8 cellular contexts compared by ENCODE assay signal in the genomic region with DNA sequence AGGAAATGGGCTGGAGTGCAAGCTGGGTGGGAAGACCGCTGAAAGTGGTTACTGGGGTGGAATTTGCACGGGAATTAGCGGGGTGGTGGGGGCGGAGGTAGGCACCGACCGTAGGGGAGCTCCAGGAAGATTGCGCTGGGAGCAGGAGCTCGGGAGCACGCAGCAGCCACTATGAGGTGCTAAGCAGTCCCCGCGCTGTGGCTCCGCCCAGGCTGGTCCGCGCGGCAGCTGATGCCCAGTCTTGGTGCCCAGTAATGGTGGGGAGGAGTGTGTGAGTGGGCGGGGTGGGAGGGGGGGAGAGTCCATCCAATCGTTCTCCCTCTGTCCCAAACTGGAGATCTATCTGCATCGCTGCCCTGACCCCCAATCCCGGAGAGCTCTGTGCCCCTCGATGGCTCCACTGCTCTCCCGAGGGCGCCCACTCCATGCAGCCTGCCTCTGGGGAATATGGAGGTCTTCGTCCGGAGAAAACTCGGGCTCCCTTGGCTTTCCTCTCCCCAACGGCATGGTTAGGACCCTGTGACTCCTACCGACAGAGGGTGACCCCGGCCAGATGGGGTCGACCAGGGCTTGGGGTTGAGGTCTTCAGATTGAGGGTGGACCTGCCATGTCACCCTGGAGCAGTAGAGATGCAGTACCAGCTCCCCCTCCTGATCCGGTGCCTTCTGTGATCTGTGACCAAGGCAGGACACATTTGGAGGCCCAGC. TPM values are rescaled to one million over a fixed set of nuclear protein-coding genes. Genes with fewer than 3 reads are reported as not detected.
DNase-seq lines count a peak whose midpoint lies in the region; ATAC-seq, FAIRE-seq and TF ChIP-seq lines count a peak whose summit lies in the region.

No MANE protein-coding gene starts in this region.

- in situ Hi-C loops in IMR-90 (cut with MboI; ENCODE audit: low sequenced_read_pairs) (no loop called here), GM12878 (cut with MboI) (loop anchor here (5.0 kb wide), 1 partner anchor 65 kb away; no protein-coding TSS in a partner anchor)

- H3K27ac ChIP-seq in IMR-90 (ENCODE audit: insufficient read depth, low read length) (no peak overlapping the region), GM12878 (ENCODE audit: control insufficient read depth, insufficient read depth) (no peak overlapping the region)

- WGBS in IMR-90 (ENCODE audit: extremely low coverage in 2 of 2, insufficient read length in 1 of 2), 2 experiments, result 26% methylated on average over 9 of the region's 30 CpGs; no CpG with 5 or more reads in 1 of the 2 experiments
- WGBS in GM12878 (ENCODE audit: insufficient coverage, insufficient replicate concordance, low lambda C conversion rate, missing lambda C conversion rate), result 83% methylated on average over 24 of the region's 30 CpGs

- peak overlapping the region; percentile 86 for H2AFZ ChIP-seq in IMR-90 (replicated peaks; ENCODE audit: low read length, poor library complexity)
- H2AFZ ChIP-seq in GM12878 (ENCODE audit: control insufficient read depth, low read depth, low read length), result no peak overlapping the region

- CTCF ChIA-PET in IMR-90 (lab: Yijun Ruan, JAX) (interaction anchor here (0.6 to 3.7 kb wide), 10 partner anchors 10 to 399 kb away, joined by 3 to 38 read pairs (median 4); a partner anchor contains a TSS), GM12878 (lab: Yijun Ruan, JAX) (interaction anchor here (1.0 to 19.4 kb wide), 22 partner anchors 11 to 463 kb away, joined by 3 to 685 read pairs (median 9); a partner anchor contains a TSS)

- peak overlapping the region; percentile 14 for H3K27ac Mint-ChIP-seq in stimulated activated naive B cell treated with anti-CD40 and anti-IgM and Interleukin-4, amounts not matched to agents 10 μg/mL and 1 μg/mL and 100 μg/mL, for 72 hours
- no peak overlapping the region for H3K27ac Mint-ChIP-seq in glutamatergic neuron (ENCODE audit: unreplicated experiment)

- H3K4me3 ChIP-seq in IMR-90 (ENCODE audit: insufficient read depth, low read depth, low read length) (no peak overlapping the region), GM12878 (no peak overlapping the region)

- no peak overlapping the region for H2BK5ac ChIP-seq in IMR-90 (ENCODE audit: low read depth, low read length, poor library complexity, severe bottlenecking)

- TF ChIP-seq RAD21 in IMR-90 (IDR thresholded peaks at IDR 0.05; ENCODE audit: low read length) (no peak), GM12878 (IDR thresholded peaks at IDR 0.05; ENCODE audit: insufficient read depth, low read depth, low read length) (no peak)

- peaks cover 42 to 66% of the 10 kb centered on the region in 2 donors for H3K4me1 Mint-ChIP-seq in stimulated activated naive B cell treated with anti-CD40 and anti-IgM and Interleukin-4, amounts not matched to agents 10 μg/mL and 1 μg/mL and 100 μg/mL, for 72 hours
- no peaks in the 10 kb centered on the region for H3K4me1 Mint-ChIP-seq in glutamatergic neuron (ENCODE audit: low read depth, unreplicated experiment)

- H4K20me1 ChIP-seq in IMR-90 (ENCODE audit: insufficient read depth, low read length), result no peaks in the 10 kb centered on the region
- H4K20me1 ChIP-seq in GM12878 (ENCODE audit: control insufficient read depth, insufficient read depth), result no peaks in the 10 kb centered on the region

- peaks cover 19 to 42% of the 10 kb centered on the region in 2 donors for H3K36me3 Mint-ChIP-seq in stimulated activated naive B cell treated with anti-CD40 and anti-IgM and Interleukin-4, amounts not matched to agents 10 μg/mL and 1 μg/mL and 100 μg/mL, for 72 hours
- H3K36me3 Mint-ChIP-seq in glutamatergic neuron (ENCODE audit: unreplicated experiment), result no peaks in the 10 kb centered on the region

- H3K36me3 ChIP-seq in IMR-90 (ENCODE audit: control insufficient read depth, insufficient read depth, low read length) (peaks cover 3% of the 10 kb centered on the region), GM12878 (ENCODE audit: control insufficient read depth in 2 of 2, insufficient read depth in 2 of 2, low read length in 1 of 2) (no peaks in the 10 kb centered on the region)

- H3K79me2 ChIP-seq in GM12878 (ENCODE audit: control insufficient read depth, insufficient read depth, low read length), result no peaks in the 10 kb centered on the region

- H3K9ac ChIP-seq in IMR-90 (ENCODE audit: low read depth, low read length) (no peak overlapping the region), GM12878 (ENCODE audit: control insufficient read depth, insufficient read depth, low read length) (no peak overlapping the region)

- no peaks in the 10 kb centered on the region; the same call in 1 of the 2 replicates for H3K4me1 ChIP-seq in IMR-90 (ENCODE audit: control insufficient read depth, insufficient read depth, low read length)
- H3K4me1 ChIP-seq in GM12878 (ENCODE audit: control insufficient read depth, insufficient read depth, low read length), result peaks cover 22% of the 10 kb centered on the region

- H3K9me1 ChIP-seq in IMR-90 (ENCODE audit: insufficient read depth, low read length), result no peaks in the 10 kb centered on the region

- no peak overlapping the region for H3K23ac ChIP-seq in IMR-90 (ENCODE audit: low read depth, low read length)

- peak overlapping the region; percentile 14; the same call in 1 of the 2 replicates for H3K4me2 ChIP-seq in IMR-90 (ENCODE audit: low read depth, low read length)
- peak overlapping the region; percentile 89; the same call in 1 of the 2 replicates for H3K4me2 ChIP-seq in GM12878 (ENCODE audit: control insufficient read depth, insufficient read depth)

- no peak overlapping the region for H3K56ac ChIP-seq in IMR-90 (ENCODE audit: extremely low read depth, insufficient read depth, low read length)

- H3K27me3 Mint-ChIP-seq in stimulated activated naive B cell treated with anti-CD40 and anti-IgM and Interleukin-4, amounts not matched to agents 10 μg/mL and 1 μg/mL and 100 μg/mL, for 72 hours, result no peaks in the 10 kb centered on the region
- H3K27me3 Mint-ChIP-seq in glutamatergic neuron (ENCODE audit: unreplicated experiment), result peaks cover 2% of the 10 kb centered on the region

- DNase-seq in IMR-90 (no peak), GM12878 (ENCODE audit: low read depth, low spot score) (no peak), left kidney (ENCODE audit: low read depth, low spot score) (peak; percentile 41), NCI-H2107 (lab: John Stamatoyannopoulos, UW) (no peak), glutamatergic neuron (no peak)
- DNase-seq in stimulated activated naive B cell treated with anti-CD40 and anti-IgM and Interleukin-4, amounts not matched to agents 10 μg/mL and 1 μg/mL and 100 μg/mL, for 72 hours, result no peak

- H3K14ac ChIP-seq in IMR-90 (replicated peaks; ENCODE audit: low read depth, low read length), result no peak overlapping the region

- no peak overlapping the region for H2AK5ac ChIP-seq in IMR-90 (ENCODE audit: low read depth, low read length)

- no peak overlapping the region for H4K91ac ChIP-seq in IMR-90 (ENCODE audit: insufficient read depth, low read depth, low read length)

- peak overlapping the region in 1 of 2 experiments; percentile 27; a peak in 2 of 4 replicates for H4K8ac ChIP-seq in IMR-90 (ENCODE audit: low read depth in 2 of 2, low read length in 2 of 2)

- intact Hi-C loops in IMR-90 (cut with micrococcal nuclease) (no loop called here), GM12878 (cut with micrococcal nuclease; ENCODE audit: unreplicated experiment) (no loop called here)

- TF ChIP-seq CTCF in IMR-90 (conservative IDR thresholded peaks at IDR 0.05; ENCODE audit: low read depth, low read length) (no peak), GM12878 (IDR thresholded peaks at IDR 0.05 in 2 of 3, conservative IDR thresholded peaks at IDR 0.05 in 1 of 3; ENCODE audit: control insufficient read depth in 2 of 3, extremely low read depth in 1 of 3, insufficient read depth in 1 of 3, low read depth in 3 of 3, low read length in 3 of 3) (no peak), glutamatergic neuron (IDR thresholded peaks at IDR 0.05; ENCODE audit: partially characterized antibody, unreplicated experiment) (no peak)

- H3K4me3 Mint-ChIP-seq in stimulated activated naive B cell treated with anti-CD40 and anti-IgM and Interleukin-4, amounts not matched to agents 10 μg/mL and 1 μg/mL and 100 μg/mL, for 72 hours, result peak overlapping the region; percentile 81 to 88
- no peak overlapping the region for H3K4me3 Mint-ChIP-seq in glutamatergic neuron (ENCODE audit: unreplicated experiment)

- BruUV-seq in IMR-90 (replicated peaks; lab: Mats Ljungman, UMichigan) (no TSS peak), GM12878 (replicated peaks; lab: Mats Ljungman, UMichigan) (no TSS peak)

- no peak for FAIRE-seq in GM12878 (lab: Jason Lieb, UNC)

- no peak overlapping the region for H3K18ac ChIP-seq in IMR-90 (ENCODE audit: low read depth, low read length)

- H3K9me3 ChIP-seq in IMR-90 (ENCODE audit: control insufficient read depth, insufficient read depth, low read length) (no peaks in the 10 kb centered on the region), GM12878 (replicated peaks; ENCODE audit: control insufficient read depth, insufficient read depth, low read length) (no peaks in the 10 kb centered on the region)

- SMC1A ChIA-PET in GM12878 (lab: Charles Lee; ENCODE audit: uncharacterized antibody, unreplicated experiment), result interaction anchor here (0.9 to 19.8 kb wide), 12 partner anchors 10 to 398 kb away, joined by 3 to 440 read pairs (median 7); a partner anchor contains a TSS

- H2BK20ac ChIP-seq in IMR-90 (ENCODE audit: low read depth, low read length), result no peak overlapping the region

- RAD21 ChIA-PET in GM12878 (lab: Charles Lee; ENCODE audit: unreplicated experiment), result interaction anchor here (1.0 to 17.6 kb wide), 12 partner anchors 9 to 92 kb away, joined by 4 to 394 read pairs (median 8); a partner anchor contains a TSS

- no peak for TF ChIP-seq EP300 in GM12878 (IDR thresholded peaks at IDR 0.05; ENCODE audit: borderline replicate concordance in 1 of 2, control insufficient read depth in 1 of 2, low read depth in 2 of 2, low read length in 2 of 2)

- H4K5ac ChIP-seq in IMR-90 (ENCODE audit: low read depth, low read length), result peak overlapping the region; percentile 4; the same call in 1 of the 2 replicates

- H3K79me1 ChIP-seq in IMR-90 (ENCODE audit: low read depth in 1 of 2, low read length in 2 of 2), result peaks cover 0 to 3% of the 10 kb centered on the region in 2 experiments; a peak in 2 of 4 replicates

- no peak for TF ChIP-seq POLR2A in IMR-90 (IDR thresholded peaks at IDR 0.05; ENCODE audit: low read depth, low read length)
- TF ChIP-seq POLR2A in GM12878 (IDR thresholded peaks at IDR 0.05; ENCODE audit: low read depth, low read length), result no peak

- H3K27me3 ChIP-seq in IMR-90 (ENCODE audit: control insufficient read depth, insufficient read depth, low read length), result no peaks in the 10 kb centered on the region
- no peaks in the 10 kb centered on the region for H3K27me3 ChIP-seq in GM12878 (replicated peaks in 1 of 2; ENCODE audit: control insufficient read depth in 2 of 2, insufficient read depth in 2 of 2, low read length in 1 of 2)

- dilution Hi-C loops in IMR-90 (cut with HindIII; ENCODE audit: low sequenced_read_pairs, unreplicated experiment), result no loop called here

- no peak overlapping the region for H2AK9ac ChIP-seq in IMR-90 (replicated peaks; ENCODE audit: low read depth, low read length, poor library complexity)

- no peak overlapping the region for H2BK120ac ChIP-seq in IMR-90 (ENCODE audit: low read depth, low read length)

- no peak overlapping the region for H2BK15ac ChIP-seq in IMR-90 (ENCODE audit: low read depth, low read length)

- no peak overlapping the region; the same call in 1 of the 2 replicates for H3K4ac ChIP-seq in IMR-90 (ENCODE audit: low read depth, low read length)

- no peaks in the 10 kb centered on the region for H3K9me3 Mint-ChIP-seq in stimulated activated naive B cell treated with anti-CD40 and anti-IgM and Interleukin-4, amounts not matched to agents 10 μg/mL and 1 μg/mL and 100 μg/mL, for 72 hours
- H3K9me3 Mint-ChIP-seq in glutamatergic neuron (ENCODE audit: unreplicated experiment), result peaks cover 1% of the 10 kb centered on the region

- POLR2A ChIA-PET in IMR-90 (lab: Charles Lee; ENCODE audit: unreplicated experiment), result no interaction called here
- POLR2A ChIA-PET in GM12878 (lab: Charles Lee), result interaction anchor here (0.9 to 1.2 kb wide), 2 partner anchors 12 to 63 kb away, joined by 4 read pairs; no protein-coding TSS in a partner anchor

- ATAC-seq in IMR-90 (ENCODE audit: low read depth), result no peak
- no peak for ATAC-seq in GM12878
- no peak for ATAC-seq in stimulated activated naive B cell treated with anti-CD40 and anti-IgM and Interleukin-4, amounts not matched to agents 10 μg/mL and 1 μg/mL and 100 μg/mL, for 72 hours (replicated peaks)
- ATAC-seq in HG02588 (IDR thresholded peaks at IDR 0.05; ENCODE audit: unreplicated experiment), result no peak
- no peak for ATAC-seq in HG03378 (IDR thresholded peaks at IDR 0.05; ENCODE audit: unreplicated experiment)

RNA-seq across cellular contexts. Expression of a gene that starts 5.3 kb away (rescaled TPM):
- total RNA-seq in IMR-90 (2012; rRNA removed) (not detected in 2 replicates), GM12878 (2014; rRNA removed) (not detected in 2 replicates), GM12878 (2014; rRNA removed; fragmentation: Illumina TruSeq; extraction: Trizol) (not detected in 2 replicates), GM12878 (2021) (not detected in 2 replicates), glutamatergic neuron (ENCODE audit: unreplicated experiment) (not detected)
- polyA plus RNA-seq in IMR-90 (2012; rRNA removed) (not detected in 2 replicates), GM12878 (2011; rRNA removed) (not detected in 2 replicates), GM12878 (2014; fragmentation: Illumina TruSeq; extraction: Trizol) (not detected in 2 replicates), GM12878 (2014; fragmentation: Nextera tagmentation; extraction: Ambion mirVana) (not detected), GM12878 (2014; rRNA removed) (0.06 TPM in 1 of 2 replicates, not detected in the other), GM12878 (2016; fragmentation: Nextera tagmentation; extraction: Ambion mirVana) (under 1 TPM in 1 of 2 experiments, not detected in 1; 0.24 TPM)
- polyA plus RNA-seq in IMR-90 (2012; cell fraction: cytosol; rRNA removed), result not detected in 2 replicates
- polyA plus RNA-seq in IMR-90 (2012; cell fraction: nucleus; rRNA removed; ENCODE audit: low replicate concordance), result not detected in 2 replicates
- not detected in 2 replicates for total RNA-seq in GM12878 (2013; cell fraction: nucleolus; rRNA removed)
- polyA plus RNA-seq in GM12878 (2011; ENCODE audit: low read depth), result 0.16 TPM
- polyA plus RNA-seq in GM12878 (2011; cell fraction: cytosol; rRNA removed), result not detected in 2 replicates
- polyA plus RNA-seq in GM12878 (2011; cell fraction: nucleus; rRNA removed), result not detected in 2 replicates
- polyA plus RNA-seq in GM12878 (2012), result 0.14 and 0.22 TPM in 2 replicates
- polyA minus RNA-seq in GM12878 (2011; rRNA and poly(A)+ RNA removed), result not detected in 2 replicates
- not detected in 2 replicates for polyA minus RNA-seq in GM12878 (2011; cell fraction: cytosol; rRNA and poly(A)+ RNA removed)
- not detected in 2 replicates for polyA minus RNA-seq in GM12878 (2011; cell fraction: nucleus; rRNA and poly(A)+ RNA removed)

RNA-seq across cellular contexts. Expression of a gene that starts 9.8 kb away (rescaled TPM):
- total RNA-seq in IMR-90 (2012; rRNA removed) (12.9 and 16.7 TPM in 2 replicates), GM12878 (2014; rRNA removed) (8.9 and 14.5 TPM in 2 replicates), GM12878 (2014; rRNA removed; fragmentation: Illumina TruSeq; extraction: Trizol) (5.4 and 6.4 TPM in 2 replicates), GM12878 (2021) (9.4 and 9.5 TPM in 2 replicates), glutamatergic neuron (ENCODE audit: unreplicated experiment) (17.7 TPM)
- polyA plus RNA-seq in IMR-90 (2012; rRNA removed) (24.6 and 29.2 TPM in 2 replicates), GM12878 (2011; rRNA removed) (17.8 and 22.6 TPM in 2 replicates), GM12878 (2014; fragmentation: Illumina TruSeq; extraction: Trizol) (5.8 and 6.2 TPM in 2 replicates), GM12878 (2014; fragmentation: Nextera tagmentation; extraction: Ambion mirVana) (1 to 10 TPM; 5.1 to 7.3 TPM), GM12878 (2014; rRNA removed) (10.8 and 15.8 TPM in 2 replicates), GM12878 (2016; fragmentation: Nextera tagmentation; extraction: Ambion mirVana) (1 to 10 TPM; 9.1 to 9.8 TPM)
- polyA plus RNA-seq in IMR-90 (2012; cell fraction: cytosol; rRNA removed), result 35.1 and 52.6 TPM in 2 replicates
- 10.9 and 29.3 TPM in 2 replicates for polyA plus RNA-seq in IMR-90 (2012; cell fraction: nucleus; rRNA removed; ENCODE audit: low replicate concordance)
- 26.4 and 29.7 TPM in 2 replicates for total RNA-seq in GM12878 (2013; cell fraction: nucleolus; rRNA removed)
- polyA plus RNA-seq in GM12878 (2011; ENCODE audit: low read depth), result 7.3 TPM
- 42.2 and 53.1 TPM in 2 replicates for polyA plus RNA-seq in GM12878 (2011; cell fraction: cytosol; rRNA removed)
- 23.1 and 26.2 TPM in 2 replicates for polyA plus RNA-seq in GM12878 (2011; cell fraction: nucleus; rRNA removed)
- polyA plus RNA-seq in GM12878 (2012), result 9.0 and 9.2 TPM in 2 replicates
- polyA minus RNA-seq in GM12878 (2011; rRNA and poly(A)+ RNA removed), result 38.8 and 61.4 TPM in 2 replicates
- 15.0 and 15.8 TPM in 2 replicates for polyA minus RNA-seq in GM12878 (2011; cell fraction: cytosol; rRNA and poly(A)+ RNA removed)
- 30.7 and 44.2 TPM in 2 replicates for polyA minus RNA-seq in GM12878 (2011; cell fraction: nucleus; rRNA and poly(A)+ RNA removed)

RNA-seq across cellular contexts. Expression of a gene that starts 24.6 kb away (rescaled TPM):
- total RNA-seq in IMR-90 (2012; rRNA removed), result 265 and 275 TPM in 2 replicates
- 181 and 203 TPM in 2 replicates for polyA plus RNA-seq in IMR-90 (2012; rRNA removed)
- 183 and 191 TPM in 2 replicates for polyA plus RNA-seq in IMR-90 (2012; cell fraction: cytosol; rRNA removed)
- 58.2 and 85.3 TPM in 2 replicates for polyA plus RNA-seq in IMR-90 (2012; cell fraction: nucleus; rRNA removed; ENCODE audit: low replicate concordance)
- total RNA-seq in GM12878 (2013; cell fraction: nucleolus; rRNA removed), result 0.64 and 1.3 TPM in 2 replicates
- total RNA-seq in GM12878 (2014; rRNA removed), result 1.2 and 1.5 TPM in 2 replicates
- total RNA-seq in GM12878 (2014; rRNA removed; fragmentation: Illumina TruSeq; extraction: Trizol), result 1.2 TPM in 2 replicates
- 2.3 and 2.6 TPM in 2 replicates for total RNA-seq in GM12878 (2021)
- 0.71 TPM for polyA plus RNA-seq in GM12878 (2011; ENCODE audit: low read depth)
- polyA plus RNA-seq in GM12878 (2011; rRNA removed), result 10.3 and 11.3 TPM in 2 replicates
- 10.9 and 12.1 TPM in 2 replicates for polyA plus RNA-seq in GM12878 (2011; cell fraction: cytosol; rRNA removed)
- polyA plus RNA-seq in GM12878 (2011; cell fraction: nucleus; rRNA removed), result 3.9 and 4.6 TPM in 2 replicates
- 0.91 and 1.6 TPM in 2 replicates for polyA plus RNA-seq in GM12878 (2012)
- 1.8 and 2.2 TPM in 2 replicates for polyA plus RNA-seq in GM12878 (2014; fragmentation: Illumina TruSeq; extraction: Trizol)
- under 1 TPM; 0.52 to 0.66 TPM for polyA plus RNA-seq in GM12878 (2014; fragmentation: Nextera tagmentation; extraction: Ambion mirVana)
- 1.4 and 1.9 TPM in 2 replicates for polyA plus RNA-seq in GM12878 (2014; rRNA removed)
- 1 to 10 TPM; 1.4 TPM for polyA plus RNA-seq in GM12878 (2016; fragmentation: Nextera tagmentation; extraction: Ambion mirVana)
- polyA minus RNA-seq in GM12878 (2011; rRNA and poly(A)+ RNA removed), result 17.6 and 21.9 TPM in 2 replicates
- 8.7 and 9.0 TPM in 2 replicates for polyA minus RNA-seq in GM12878 (2011; cell fraction: cytosol; rRNA and poly(A)+ RNA removed)
- polyA minus RNA-seq in GM12878 (2011; cell fraction: nucleus; rRNA and poly(A)+ RNA removed), result 1.5 and 2.4 TPM in 2 replicates
- total RNA-seq in glutamatergic neuron (ENCODE audit: unreplicated experiment), result 0.61 TPM

RNA-seq across cellular contexts. Expression of a gene that starts 35.3 kb away (rescaled TPM):
- total RNA-seq in IMR-90 (2012; rRNA removed) (1.1 and 1.3 TPM in 2 replicates), GM12878 (2014; rRNA removed) (0.17 TPM in 1 of 2 replicates, not detected in the other), GM12878 (2014; rRNA removed; fragmentation: Illumina TruSeq; extraction: Trizol) (0.41 and 0.67 TPM in 2 replicates), GM12878 (2021) (0.74 and 1.0 TPM in 2 replicates), glutamatergic neuron (ENCODE audit: unreplicated experiment) (4.1 TPM)
- polyA plus RNA-seq in IMR-90 (2012; rRNA removed) (7.8 and 9.3 TPM in 2 replicates), GM12878 (2011; rRNA removed) (5.0 and 5.7 TPM in 2 replicates), GM12878 (2014; fragmentation: Illumina TruSeq; extraction: Trizol) (0.46 and 0.52 TPM in 2 replicates), GM12878 (2014; fragmentation: Nextera tagmentation; extraction: Ambion mirVana) (under 1 TPM; 0.18 to 0.49 TPM), GM12878 (2014; rRNA removed) (0.39 and 0.67 TPM in 2 replicates), GM12878 (2016; fragmentation: Nextera tagmentation; extraction: Ambion mirVana) (under 1 TPM in 1 of 2 experiments, not detected in 1; 0.21 TPM)
- 6.7 and 9.8 TPM in 2 replicates for polyA plus RNA-seq in IMR-90 (2012; cell fraction: cytosol; rRNA removed)
- 7.2 and 10.5 TPM in 2 replicates for polyA plus RNA-seq in IMR-90 (2012; cell fraction: nucleus; rRNA removed; ENCODE audit: low replicate concordance)
- total RNA-seq in GM12878 (2013; cell fraction: nucleolus; rRNA removed), result 1.1 and 2.1 TPM in 2 replicates
- polyA plus RNA-seq in GM12878 (2011; ENCODE audit: low read depth), result 0.62 TPM
- 5.1 and 5.3 TPM in 2 replicates for polyA plus RNA-seq in GM12878 (2011; cell fraction: cytosol; rRNA removed)
- polyA plus RNA-seq in GM12878 (2011; cell fraction: nucleus; rRNA removed), result 5.2 and 7.2 TPM in 2 replicates
- polyA plus RNA-seq in GM12878 (2012), result 0.42 and 0.74 TPM in 2 replicates
- polyA minus RNA-seq in GM12878 (2011; rRNA and poly(A)+ RNA removed), result 2.9 and 3.3 TPM in 2 replicates
- polyA minus RNA-seq in GM12878 (2011; cell fraction: cytosol; rRNA and poly(A)+ RNA removed), result not detected in 2 replicates
- polyA minus RNA-seq in GM12878 (2011; cell fraction: nucleus; rRNA and poly(A)+ RNA removed), result 1.3 and 1.7 TPM in 2 replicates

RNA-seq across cellular contexts. Expression of a gene that starts 43.1 kb away (rescaled TPM):
- total RNA-seq in IMR-90 (2012; rRNA removed) (27.2 and 31.2 TPM in 2 replicates), GM12878 (2014; rRNA removed) (35.7 and 45.0 TPM in 2 replicates), GM12878 (2014; rRNA removed; fragmentation: Illumina TruSeq; extraction: Trizol) (15.5 and 18.6 TPM in 2 replicates), GM12878 (2021) (39.5 and 45.2 TPM in 2 replicates), glutamatergic neuron (ENCODE audit: unreplicated experiment) (55.5 TPM)
- polyA plus RNA-seq in IMR-90 (2012; rRNA removed) (145 and 168 TPM in 2 replicates), GM12878 (2011; rRNA removed) (8.0 and 24.1 TPM in 2 replicates), GM12878 (2014; fragmentation: Illumina TruSeq; extraction: Trizol) (29.4 and 41.9 TPM in 2 replicates), GM12878 (2014; fragmentation: Nextera tagmentation; extraction: Ambion mirVana) (10 to 100 TPM; 19.1 to 27.5 TPM), GM12878 (2014; rRNA removed) (28.6 and 33.5 TPM in 2 replicates), GM12878 (2016; fragmentation: Nextera tagmentation; extraction: Ambion mirVana) (10 to 100 TPM; 56.5 to 66.0 TPM)
- polyA plus RNA-seq in IMR-90 (2012; cell fraction: cytosol; rRNA removed), result 95.0 and 170 TPM in 2 replicates
- 54.1 and 81.1 TPM in 2 replicates for polyA plus RNA-seq in IMR-90 (2012; cell fraction: nucleus; rRNA removed; ENCODE audit: low replicate concordance)
- total RNA-seq in GM12878 (2013; cell fraction: nucleolus; rRNA removed), result 84.5 and 94.1 TPM in 2 replicates
- polyA plus RNA-seq in GM12878 (2011; ENCODE audit: low read depth), result 14.5 TPM
- 27.0 and 35.8 TPM in 2 replicates for polyA plus RNA-seq in GM12878 (2011; cell fraction: cytosol; rRNA removed)
- 71.0 and 74.4 TPM in 2 replicates for polyA plus RNA-seq in GM12878 (2011; cell fraction: nucleus; rRNA removed)
- polyA plus RNA-seq in GM12878 (2012), result 25.3 and 27.7 TPM in 2 replicates
- polyA minus RNA-seq in GM12878 (2011; rRNA and poly(A)+ RNA removed), result 27.9 and 34.2 TPM in 2 replicates
- polyA minus RNA-seq in GM12878 (2011; cell fraction: cytosol; rRNA and poly(A)+ RNA removed), result 16.2 and 28.5 TPM in 2 replicates
- polyA minus RNA-seq in GM12878 (2011; cell fraction: nucleus; rRNA and poly(A)+ RNA removed), result 33.1 and 57.7 TPM in 2 replicates

Comparison
In these comparisons a context has a peak if more than half of its experiments do, and no peak if none do; other contexts are left out.
1. RNA of a gene that starts 24.6 kb away (total RNA-seq): 265 to 275 TPM in IMR-90; 0.64 to 2.6 TPM in GM12878 and 0.61 TPM in glutamatergic neuron (single experiment); every median in the first group is over 10 times any median in the second.